In genomic region chr21:17784604-17785402, GRCh38 we compare ENCODE assay signal across 1 cellular context.
TF ChIP-seq lines count a peak whose summit lies in the region.

No MANE protein-coding gene starts in this region.

TF ChIP-seq in GM23338, 12 proteins besides CTCF, POLR2A, EP300 and RAD21 (continued from another document):
- TF ChIP-seq, protein P1, sequence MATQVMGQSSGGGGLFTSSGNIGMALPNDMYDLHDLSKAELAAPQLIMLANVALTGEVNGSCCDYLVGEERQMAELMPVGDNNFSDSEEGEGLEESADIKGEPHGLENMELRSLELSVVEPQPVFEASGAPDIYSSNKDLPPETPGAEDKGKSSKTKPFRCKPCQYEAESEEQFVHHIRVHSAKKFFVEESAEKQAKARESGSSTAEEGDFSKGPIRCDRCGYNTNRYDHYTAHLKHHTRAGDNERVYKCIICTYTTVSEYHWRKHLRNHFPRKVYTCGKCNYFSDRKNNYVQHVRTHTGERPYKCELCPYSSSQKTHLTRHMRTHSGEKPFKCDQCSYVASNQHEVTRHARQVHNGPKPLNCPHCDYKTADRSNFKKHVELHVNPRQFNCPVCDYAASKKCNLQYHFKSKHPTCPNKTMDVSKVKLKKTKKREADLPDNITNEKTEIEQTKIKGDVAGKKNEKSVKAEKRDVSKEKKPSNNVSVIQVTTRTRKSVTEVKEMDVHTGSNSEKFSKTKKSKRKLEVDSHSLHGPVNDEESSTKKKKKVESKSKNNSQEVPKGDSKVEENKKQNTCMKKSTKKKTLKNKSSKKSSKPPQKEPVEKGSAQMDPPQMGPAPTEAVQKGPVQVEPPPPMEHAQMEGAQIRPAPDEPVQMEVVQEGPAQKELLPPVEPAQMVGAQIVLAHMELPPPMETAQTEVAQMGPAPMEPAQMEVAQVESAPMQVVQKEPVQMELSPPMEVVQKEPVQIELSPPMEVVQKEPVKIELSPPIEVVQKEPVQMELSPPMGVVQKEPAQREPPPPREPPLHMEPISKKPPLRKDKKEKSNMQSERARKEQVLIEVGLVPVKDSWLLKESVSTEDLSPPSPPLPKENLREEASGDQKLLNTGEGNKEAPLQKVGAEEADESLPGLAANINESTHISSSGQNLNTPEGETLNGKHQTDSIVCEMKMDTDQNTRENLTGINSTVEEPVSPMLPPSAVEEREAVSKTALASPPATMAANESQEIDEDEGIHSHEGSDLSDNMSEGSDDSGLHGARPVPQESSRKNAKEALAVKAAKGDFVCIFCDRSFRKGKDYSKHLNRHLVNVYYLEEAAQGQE (IDR thresholded peaks at IDR 0.05; ENCODE audit: unreplicated experiment) = no peak
- no peak for TF ChIP-seq ZNF331 (CRISPR knock-in tag; IDR thresholded peaks at IDR 0.05; ENCODE audit: low read depth)
- no peak for TF ChIP-seq EZH2 (IDR thresholded peaks at IDR 0.05; ENCODE audit: low read depth, unreplicated experiment)
- TF ChIP-seq EZH2phosphoT487 (IDR thresholded peaks at IDR 0.05; ENCODE audit: unreplicated experiment) = no peak
- no peak for TF ChIP-seq ZNF114 (CRISPR knock-in tag; IDR thresholded peaks at IDR 0.05)
- no peak for TF ChIP-seq NANOG (IDR thresholded peaks at IDR 0.05; ENCODE audit: borderline replicate concordance)
- TF ChIP-seq POLR2AphosphoS5 (IDR thresholded peaks at IDR 0.05; ENCODE audit: low read depth) = no peak
- no peak for TF ChIP-seq JUNB (IDR thresholded peaks at IDR 0.05; ENCODE audit: unreplicated experiment)
- no peak for TF ChIP-seq STAT1 (IDR thresholded peaks at IDR 0.05; ENCODE audit: unreplicated experiment)
- TF ChIP-seq, protein P2, sequence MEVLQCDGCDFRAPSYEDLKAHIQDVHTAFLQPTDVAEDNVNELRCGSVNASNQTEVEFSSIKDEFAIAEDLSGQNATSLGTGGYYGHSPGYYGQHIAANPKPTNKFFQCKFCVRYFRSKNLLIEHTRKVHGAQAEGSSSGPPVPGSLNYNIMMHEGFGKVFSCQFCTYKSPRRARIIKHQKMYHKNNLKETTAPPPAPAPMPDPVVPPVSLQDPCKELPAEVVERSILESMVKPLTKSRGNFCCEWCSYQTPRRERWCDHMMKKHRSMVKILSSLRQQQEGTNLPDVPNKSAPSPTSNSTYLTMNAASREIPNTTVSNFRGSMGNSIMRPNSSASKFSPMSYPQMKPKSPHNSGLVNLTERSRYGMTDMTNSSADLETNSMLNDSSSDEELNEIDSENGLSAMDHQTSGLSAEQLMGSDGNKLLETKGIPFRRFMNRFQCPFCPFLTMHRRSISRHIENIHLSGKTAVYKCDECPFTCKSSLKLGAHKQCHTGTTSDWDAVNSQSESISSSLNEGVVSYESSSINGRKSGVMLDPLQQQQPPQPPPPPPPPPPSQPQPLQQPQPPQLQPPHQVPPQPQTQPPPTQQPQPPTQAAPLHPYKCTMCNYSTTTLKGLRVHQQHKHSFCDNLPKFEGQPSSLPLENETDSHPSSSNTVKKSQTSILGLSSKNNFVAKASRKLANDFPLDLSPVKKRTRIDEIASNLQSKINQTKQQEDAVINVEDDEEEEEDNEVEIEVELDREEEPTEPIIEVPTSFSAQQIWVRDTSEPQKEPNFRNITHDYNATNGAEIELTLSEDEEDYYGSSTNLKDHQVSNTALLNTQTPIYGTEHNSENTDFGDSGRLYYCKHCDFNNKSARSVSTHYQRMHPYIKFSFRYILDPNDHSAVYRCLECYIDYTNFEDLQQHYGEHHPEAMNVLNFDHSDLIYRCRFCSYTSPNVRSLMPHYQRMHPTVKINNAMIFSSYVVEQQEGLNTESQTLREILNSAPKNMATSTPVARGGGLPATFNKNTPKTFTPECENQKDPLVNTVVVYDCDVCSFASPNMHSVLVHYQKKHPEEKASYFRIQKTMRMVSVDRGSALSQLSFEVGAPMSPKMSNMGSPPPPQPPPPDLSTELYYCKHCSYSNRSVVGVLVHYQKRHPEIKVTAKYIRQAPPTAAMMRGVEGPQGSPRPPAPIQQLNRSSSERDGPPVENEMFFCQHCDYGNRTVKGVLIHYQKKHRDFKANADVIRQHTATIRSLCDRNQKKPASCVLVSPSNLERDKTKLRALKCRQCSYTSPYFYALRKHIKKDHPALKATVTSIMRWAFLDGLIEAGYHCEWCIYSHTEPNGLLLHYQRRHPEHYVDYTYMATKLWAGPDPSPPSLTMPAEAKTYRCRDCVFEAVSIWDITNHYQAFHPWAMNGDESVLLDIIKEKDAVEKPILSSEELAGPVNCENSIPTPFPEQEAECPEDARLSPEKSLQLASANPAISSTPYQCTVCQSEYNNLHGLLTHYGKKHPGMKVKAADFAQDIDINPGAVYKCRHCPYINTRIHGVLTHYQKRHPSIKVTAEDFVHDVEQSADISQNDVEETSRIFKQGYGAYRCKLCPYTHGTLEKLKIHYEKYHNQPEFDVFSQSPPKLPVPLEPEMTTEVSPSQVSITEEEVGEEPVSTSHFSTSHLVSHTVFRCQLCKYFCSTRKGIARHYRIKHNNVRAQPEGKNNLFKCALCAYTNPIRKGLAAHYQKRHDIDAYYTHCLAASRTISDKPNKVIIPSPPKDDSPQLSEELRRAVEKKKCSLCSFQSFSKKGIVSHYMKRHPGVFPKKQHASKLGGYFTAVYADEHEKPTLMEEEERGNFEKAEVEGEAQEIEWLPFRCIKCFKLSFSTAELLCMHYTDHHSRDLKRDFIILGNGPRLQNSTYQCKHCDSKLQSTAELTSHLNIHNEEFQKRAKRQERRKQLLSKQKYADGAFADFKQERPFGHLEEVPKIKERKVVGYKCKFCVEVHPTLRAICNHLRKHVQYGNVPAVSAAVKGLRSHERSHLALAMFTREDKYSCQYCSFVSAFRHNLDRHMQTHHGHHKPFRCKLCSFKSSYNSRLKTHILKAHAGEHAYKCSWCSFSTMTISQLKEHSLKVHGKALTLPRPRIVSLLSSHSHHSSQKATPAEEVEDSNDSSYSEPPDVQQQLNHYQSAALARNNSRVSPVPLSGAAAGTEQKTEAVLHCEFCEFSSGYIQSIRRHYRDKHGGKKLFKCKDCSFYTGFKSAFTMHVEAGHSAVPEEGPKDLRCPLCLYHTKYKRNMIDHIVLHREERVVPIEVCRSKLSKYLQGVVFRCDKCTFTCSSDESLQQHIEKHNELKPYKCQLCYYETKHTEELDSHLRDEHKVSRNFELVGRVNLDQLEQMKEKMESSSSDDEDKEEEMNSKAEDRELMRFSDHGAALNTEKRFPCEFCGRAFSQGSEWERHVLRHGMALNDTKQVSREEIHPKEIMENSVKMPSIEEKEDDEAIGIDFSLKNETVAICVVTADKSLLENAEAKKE (CRISPR knock-in tag; IDR thresholded peaks at IDR 0.05) = no peak
